In genomic region chr5:115831163-115831768, GRCh38 we compare ENCODE assay signal across 8 cellular contexts. TPM values are rescaled to one million over a fixed set of nuclear protein-coding genes. Genes with fewer than 3 reads are reported as not detected.
DNase-seq lines count a peak whose midpoint lies in the region; ATAC-seq and TF ChIP-seq lines count a peak whose summit lies in the region.

No MANE protein-coding gene starts in this region.

- no peaks in the 10 kb centered on the region for H3K4me1 ChIP-seq in fibroblast of lung (ENCODE audit: control insufficient read depth, extremely low read depth, insufficient read depth, low read length)
- H3K4me1 ChIP-seq in osteoblast (ENCODE audit: insufficient read depth, low read length): no peaks in the 10 kb centered on the region

- H2AFZ ChIP-seq in fibroblast of lung (ENCODE audit: low read length): no peak overlapping the region
- H2AFZ ChIP-seq in osteoblast (ENCODE audit: low read length): no peak overlapping the region

- peak; percentile 78 to 82 for TF ChIP-seq CTCF in fibroblast of lung (conservative IDR thresholded peaks at IDR 0.05 in 1 of 2, IDR thresholded peaks at IDR 0.05 in 1 of 2; ENCODE audit: low read depth in 1 of 2, low read length in 2 of 2)
- peak; percentile 84 for TF ChIP-seq CTCF in osteoblast (IDR thresholded peaks at IDR 0.05; ENCODE audit: extremely low read depth, low read depth, low read length)

- H3K9me3 ChIP-seq in fibroblast of lung (ENCODE audit: control insufficient read depth, insufficient read depth, low read depth, low read length) (no peaks in the 10 kb centered on the region), osteoblast (ENCODE audit: low read depth, low read length) (no peaks in the 10 kb centered on the region)

- H3K4me2 ChIP-seq in fibroblast of lung (ENCODE audit: extremely low read depth, insufficient read depth, low read length) (no peak overlapping the region), osteoblast (ENCODE audit: insufficient read depth, low read length) (no peak overlapping the region)

- peak; percentile 9 for DNase-seq in NCI-H2029 (lab: John Stamatoyannopoulos, UW)
- no peak for DNase-seq in NCI-H2029 treated with DMSO at 0.1 percent for 48 hours (lab: John Stamatoyannopoulos, UW)
- peak; percentile 71 for DNase-seq in SK-MEL-5 (ENCODE audit: low read depth, low spot score)
- peak; percentile 18 to 58 for DNase-seq in fibroblast of lung (ENCODE audit: low read depth in 2 of 2)
- no peak for DNase-seq in osteoblast (ENCODE audit: insufficient read length, low spot score, missing footprints)

- H3K4me3 ChIP-seq in fibroblast of lung (replicated peaks in 1 of 4; ENCODE audit: control extremely low read depth in 1 of 4, insufficient read depth in 1 of 4, low read depth in 3 of 4, low read length in 4 of 4) (no peak overlapping the region), osteoblast (ENCODE audit: insufficient read depth, low read length) (no peak overlapping the region)

- H4K20me1 ChIP-seq in fibroblast of lung (ENCODE audit: control insufficient read depth, extremely low read depth, insufficient read depth, low read length) (no peaks in the 10 kb centered on the region), osteoblast (ENCODE audit: insufficient read depth, low read length) (peaks cover 7% of the 10 kb centered on the region)

- H3K36me3 ChIP-seq in fibroblast of lung (ENCODE audit: control insufficient read depth, insufficient read depth, low read length) (peaks cover 3% of the 10 kb centered on the region), osteoblast (ENCODE audit: insufficient read depth, low read length) (peaks cover 53% of the 10 kb centered on the region)

- H3K27ac ChIP-seq in fibroblast of lung (ENCODE audit: insufficient read depth, low read length) (no peak overlapping the region), osteoblast (ENCODE audit: low read depth, low read length) (no peak overlapping the region)

- no peak overlapping the region for H3K9ac ChIP-seq in fibroblast of lung (ENCODE audit: insufficient read depth, low read length)

- H3K27me3 ChIP-seq in fibroblast of lung (ENCODE audit: control insufficient read depth, insufficient read depth, low read length): no peaks in the 10 kb centered on the region
- no peaks in the 10 kb centered on the region for H3K27me3 ChIP-seq in osteoblast (ENCODE audit: insufficient read depth, low read length)

- H3K79me2 ChIP-seq in fibroblast of lung (ENCODE audit: control insufficient read depth, insufficient read depth, low read length): no peaks in the 10 kb centered on the region
- peaks cover 8% of the 10 kb centered on the region for H3K79me2 ChIP-seq in osteoblast (ENCODE audit: insufficient read depth, low read length)

- in situ Hi-C loops in SK-MEL-5 (cut with HindIII; ENCODE audit: low pct_unique_long_range_greater_than_20kb, low sequenced_read_pairs): no loop called here

- ATAC-seq in GM18870 (IDR thresholded peaks at IDR 0.05; ENCODE audit: unreplicated experiment): peak; percentile 75
- peak; percentile 88 for ATAC-seq in HG03159 (IDR thresholded peaks at IDR 0.05; ENCODE audit: unreplicated experiment)
- no peak for ATAC-seq in GM18517 (IDR thresholded peaks at IDR 0.05; ENCODE audit: unreplicated experiment)

RNA-seq across cellular contexts. Expression of gene ATG12, which starts 10.1 kb away (rescaled TPM):
- total RNA-seq in SK-MEL-5 (2014; rRNA removed; shearing (Covaris generic)): 52.0 and 65.1 TPM in 2 replicates
- 26.4 and 27.6 TPM in 2 replicates for polyA plus RNA-seq in SK-MEL-5 (2015; cell fraction: cytosol; rRNA removed)
- polyA plus RNA-seq in SK-MEL-5 (2015; cell fraction: nucleus; rRNA removed): 99.3 and 136 TPM in 2 replicates
- total RNA-seq in fibroblast of lung (37.2 and 38.8 TPM in 2 replicates), osteoblast (80.0 and 93.4 TPM in 2 replicates)
- 93.0 and 117 TPM in 2 replicates for polyA plus RNA-seq in fibroblast of lung
- polyA plus RNA-seq in fibroblast of lung (2012): 53.8 and 64.3 TPM in 2 replicates
- polyA minus RNA-seq in fibroblast of lung (ENCODE audit: low replicate concordance): 4.7 and 5.8 TPM in 2 replicates

RNA-seq across cellular contexts. Expression of gene AP3S1, which starts 10.5 kb away (rescaled TPM):
- 80.1 and 96.5 TPM in 2 replicates for total RNA-seq in SK-MEL-5 (2014; rRNA removed; shearing (Covaris generic))
- polyA plus RNA-seq in SK-MEL-5 (2015; cell fraction: cytosol; rRNA removed): 69.6 and 85.3 TPM in 2 replicates
- 20.9 and 70.4 TPM in 2 replicates for polyA plus RNA-seq in SK-MEL-5 (2015; cell fraction: nucleus; rRNA removed)
- 86.7 and 87.8 TPM in 2 replicates for total RNA-seq in fibroblast of lung
- polyA plus RNA-seq in fibroblast of lung: 130 and 165 TPM in 2 replicates
- polyA plus RNA-seq in fibroblast of lung (2012): 103 and 124 TPM in 2 replicates
- polyA minus RNA-seq in fibroblast of lung (ENCODE audit: low replicate concordance): 1.2 and 3.4 TPM in 2 replicates
- 109 and 131 TPM in 2 replicates for total RNA-seq in osteoblast

RNA-seq across cellular contexts. Expression of gene CDO1, which starts 14.8 kb away (rescaled TPM):
- total RNA-seq in SK-MEL-5 (2014; rRNA removed; shearing (Covaris generic)): 0.42 and 1.1 TPM in 2 replicates
- 0.54 and 0.70 TPM in 2 replicates for polyA plus RNA-seq in SK-MEL-5 (2015; cell fraction: cytosol; rRNA removed)
- 0.10 TPM in 1 of 2 replicates, not detected in the other for polyA plus RNA-seq in SK-MEL-5 (2015; cell fraction: nucleus; rRNA removed)
- total RNA-seq in fibroblast of lung: 4.6 and 6.9 TPM in 2 replicates
- polyA plus RNA-seq in fibroblast of lung: 0.85 and 2.2 TPM in 2 replicates
- polyA plus RNA-seq in fibroblast of lung (2012): 0.82 and 2.1 TPM in 2 replicates
- polyA minus RNA-seq in fibroblast of lung (ENCODE audit: low replicate concordance): 0.75 and 1.6 TPM in 2 replicates
- total RNA-seq in osteoblast: 8.0 and 8.3 TPM in 2 replicates

Comparison
In these comparisons a context has a peak if more than half of its experiments do, and no peak if none do; other contexts are left out.
1. DNase-seq: peak in NCI-H2029 (single experiment), SK-MEL-5 (single experiment) and fibroblast of lung (2 of 2); none in NCI-H2029 treated with DMSO at 0.1 percent for 48 hours (single experiment) and osteoblast (single experiment).